ENCODE assay signal across 1 cellular context in genomic region chr17:59333845-59334244, GRCh38.
TF ChIP-seq lines count a peak whose summit lies in the region.

No MANE protein-coding gene starts in this region.

TF ChIP-seq in K562, 482 proteins besides CTCF, POLR2A, EP300 and RAD21 (continued from another document):
- TF ChIP-seq CUX1 (CRISPR knock-in tag; IDR thresholded peaks at IDR 0.05) (no peak), BMI1 (IDR thresholded peaks at IDR 0.05; ENCODE audit: low read length) (0 out of 2 replicates have a peak, but pooled peaks have one; percentile 6), NFRKB (IDR thresholded peaks at IDR 0.05; ENCODE audit: low read depth) (no peak), SP1 (CRISPR knock-in tag; IDR thresholded peaks at IDR 0.05) (no peak), XRCC4 (IDR thresholded peaks at IDR 0.05; ENCODE audit: extremely low read depth, insufficient read depth, insufficient read length) (no peak), RBM34 (IDR thresholded peaks at IDR 0.05; ENCODE audit: borderline replicate concordance, insufficient read depth, low read length) (no peak), STAT5A (IDR thresholded peaks at IDR 0.05; ENCODE audit: borderline replicate concordance, low read length) (no peak), CTBP1 (IDR thresholded peaks at IDR 0.05; ENCODE audit: borderline replicate concordance) (no peak)
- TF ChIP-seq, protein P1, sequence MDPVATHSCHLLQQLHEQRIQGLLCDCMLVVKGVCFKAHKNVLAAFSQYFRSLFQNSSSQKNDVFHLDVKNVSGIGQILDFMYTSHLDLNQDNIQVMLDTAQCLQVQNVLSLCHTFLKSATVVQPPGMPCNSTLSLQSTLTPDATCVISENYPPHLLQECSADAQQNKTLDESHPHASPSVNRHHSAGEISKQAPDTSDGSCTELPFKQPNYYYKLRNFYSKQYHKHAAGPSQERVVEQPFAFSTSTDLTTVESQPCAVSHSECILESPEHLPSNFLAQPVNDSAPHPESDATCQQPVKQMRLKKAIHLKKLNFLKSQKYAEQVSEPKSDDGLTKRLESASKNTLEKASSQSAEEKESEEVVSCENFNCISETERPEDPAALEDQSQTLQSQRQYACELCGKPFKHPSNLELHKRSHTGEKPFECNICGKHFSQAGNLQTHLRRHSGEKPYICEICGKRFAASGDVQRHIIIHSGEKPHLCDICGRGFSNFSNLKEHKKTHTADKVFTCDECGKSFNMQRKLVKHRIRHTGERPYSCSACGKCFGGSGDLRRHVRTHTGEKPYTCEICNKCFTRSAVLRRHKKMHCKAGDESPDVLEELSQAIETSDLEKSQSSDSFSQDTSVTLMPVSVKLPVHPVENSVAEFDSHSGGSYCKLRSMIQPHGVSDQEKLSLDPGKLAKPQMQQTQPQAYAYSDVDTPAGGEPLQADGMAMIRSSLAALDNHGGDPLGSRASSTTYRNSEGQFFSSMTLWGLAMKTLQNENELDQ (CRISPR knock-in tag; IDR thresholded peaks at IDR 0.05; ENCODE audit: borderline replicate concordance), result no peak
- TF ChIP-seq, protein P2, sequence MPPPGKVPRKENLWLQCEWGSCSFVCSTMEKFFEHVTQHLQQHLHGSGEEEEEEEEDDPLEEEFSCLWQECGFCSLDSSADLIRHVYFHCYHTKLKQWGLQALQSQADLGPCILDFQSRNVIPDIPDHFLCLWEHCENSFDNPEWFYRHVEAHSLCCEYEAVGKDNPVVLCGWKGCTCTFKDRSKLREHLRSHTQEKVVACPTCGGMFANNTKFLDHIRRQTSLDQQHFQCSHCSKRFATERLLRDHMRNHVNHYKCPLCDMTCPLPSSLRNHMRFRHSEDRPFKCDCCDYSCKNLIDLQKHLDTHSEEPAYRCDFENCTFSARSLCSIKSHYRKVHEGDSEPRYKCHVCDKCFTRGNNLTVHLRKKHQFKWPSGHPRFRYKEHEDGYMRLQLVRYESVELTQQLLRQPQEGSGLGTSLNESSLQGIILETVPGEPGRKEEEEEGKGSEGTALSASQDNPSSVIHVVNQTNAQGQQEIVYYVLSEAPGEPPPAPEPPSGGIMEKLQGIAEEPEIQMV (tag; conservative IDR thresholded peaks at IDR 0.05; ENCODE audit: low read depth), result no peak
